Comparison of ENCODE assay signal across 1 cellular context in genomic region chr2:197434541-197435513, GRCh38.
A peak's percentile ranks its signal among the peaks of the same experiment; 100 is the strongest.
TF ChIP-seq lines count a peak whose summit lies in the region.

SF3B1 (minus strand) TSS chr2:197435028; CDS start chr2:197434999, 29 bp downstream.

TF ChIP-seq in HepG2, 621 proteins besides CTCF, POLR2A, EP300 and RAD21 (continued from another document and continues in another):
- TF ChIP-seq, protein P1, sequence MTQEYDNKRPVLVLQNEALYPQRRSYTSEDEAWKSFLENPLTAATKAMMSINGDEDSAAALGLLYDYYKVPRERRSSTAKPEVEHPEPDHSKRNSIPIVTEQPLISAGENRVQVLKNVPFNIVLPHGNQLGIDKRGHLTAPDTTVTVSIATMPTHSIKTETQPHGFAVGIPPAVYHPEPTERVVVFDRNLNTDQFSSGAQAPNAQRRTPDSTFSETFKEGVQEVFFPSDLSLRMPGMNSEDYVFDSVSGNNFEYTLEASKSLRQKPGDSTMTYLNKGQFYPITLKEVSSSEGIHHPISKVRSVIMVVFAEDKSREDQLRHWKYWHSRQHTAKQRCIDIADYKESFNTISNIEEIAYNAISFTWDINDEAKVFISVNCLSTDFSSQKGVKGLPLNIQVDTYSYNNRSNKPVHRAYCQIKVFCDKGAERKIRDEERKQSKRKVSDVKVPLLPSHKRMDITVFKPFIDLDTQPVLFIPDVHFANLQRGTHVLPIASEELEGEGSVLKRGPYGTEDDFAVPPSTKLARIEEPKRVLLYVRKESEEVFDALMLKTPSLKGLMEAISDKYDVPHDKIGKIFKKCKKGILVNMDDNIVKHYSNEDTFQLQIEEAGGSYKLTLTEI (CRISPR knock-in tag; conservative IDR thresholded peaks at IDR 0.05): no peak
- TF ChIP-seq ARNT2 (CRISPR knock-in tag; IDR thresholded peaks at IDR 0.05; ENCODE audit: low read depth) (peak; percentile 67), GATA4 (IDR thresholded peaks at IDR 0.05; ENCODE audit: borderline replicate concordance, low read depth) (peak; percentile 51), SIX1 (CRISPR knock-in tag; IDR thresholded peaks at IDR 0.05; ENCODE audit: borderline replicate concordance) (no peak), ZBTB42 (CRISPR knock-in tag; IDR thresholded peaks at IDR 0.05) (peak; percentile 76; the same call in 1 of the 2 replicates), ZC3H13 (CRISPR knock-in tag; IDR thresholded peaks at IDR 0.05) (peak; percentile 43; the same call in 1 of the 2 replicates), EEA1 (CRISPR knock-in tag; IDR thresholded peaks at IDR 0.05; ENCODE audit: borderline replicate concordance) (no peak), HNRNPH1 (optimal IDR thresholded peaks at IDR 0.05; ENCODE audit: low read depth, low read length) (peak; percentile 97), TAF15 (IDR thresholded peaks at IDR 0.05; ENCODE audit: low read depth, low read length, poor library complexity, severe bottlenecking) (peak; percentile 76), ZNF775 (CRISPR knock-in tag; IDR thresholded peaks at IDR 0.05; ENCODE audit: borderline replicate concordance) (0 out of 2 replicates have a peak, but pooled peaks have one; percentile 8), ZNF562 (CRISPR knock-in tag; IDR thresholded peaks at IDR 0.05; ENCODE audit: borderline replicate concordance) (no peak), MAFK (conservative IDR thresholded peaks at IDR 0.05 in 1 of 2, IDR thresholded peaks at IDR 0.05 in 1 of 2; ENCODE audit: low read length in 2 of 2) (peak in 1 of 2 experiments; percentile 23; a peak in 1 of 4 replicates), SKI (IDR thresholded peaks at IDR 0.05; ENCODE audit: partially characterized antibody) (peak; percentile 35), BRCA1 (CRISPR knock-in tag; IDR thresholded peaks at IDR 0.05) (no peak), PAX8 (CRISPR knock-in tag; IDR thresholded peaks at IDR 0.05; ENCODE audit: borderline replicate concordance) (peak; percentile 20; the same call in 1 of the 2 replicates), ZNF776 (CRISPR knock-in tag; IDR thresholded peaks at IDR 0.05) (peak; percentile 85), KDM6A (CRISPR knock-in tag; IDR thresholded peaks at IDR 0.05; ENCODE audit: low read depth) (no peak; the same call in 1 of the 2 replicates), ZNF546 (CRISPR knock-in tag; conservative IDR thresholded peaks at IDR 0.05) (peak; percentile 35; the same call in 1 of the 2 replicates), MATR3 (CRISPR knock-in tag; IDR thresholded peaks at IDR 0.05) (no peak), ZGPAT (CRISPR knock-in tag; IDR thresholded peaks at IDR 0.05) (peak; percentile 92), ZNF841 (CRISPR knock-in tag; IDR thresholded peaks at IDR 0.05; ENCODE audit: borderline replicate concordance) (no peak), NR2F6 (IDR thresholded peaks at IDR 0.05) (peak; percentile 30), NR2F6 (CRISPR knock-in tag; IDR thresholded peaks at IDR 0.05) (peak; percentile 57; the same call in 1 of the 2 replicates), MTF2 (CRISPR knock-in tag; IDR thresholded peaks at IDR 0.05; ENCODE audit: borderline replicate concordance) (no peak), THAP11 (CRISPR knock-in tag; IDR thresholded peaks at IDR 0.05) (peak; percentile 91), NCOA5 (CRISPR knock-in tag; IDR thresholded peaks at IDR 0.05) (no peak), BRD4 (CRISPR knock-in tag; IDR thresholded peaks at IDR 0.05) (peak; percentile 56), ZNF543 (CRISPR knock-in tag; IDR thresholded peaks at IDR 0.05) (peak; percentile 85; the same call in 1 of the 2 replicates), ZNF441 (CRISPR knock-in tag; IDR thresholded peaks at IDR 0.05; ENCODE audit: borderline replicate concordance) (peak; percentile 57; the same call in 1 of the 2 replicates), THYN1 (CRISPR knock-in tag; IDR thresholded peaks at IDR 0.05; ENCODE audit: borderline replicate concordance, low read depth) (no peak; the same call in 1 of the 2 replicates), ZBTB4 (CRISPR knock-in tag; IDR thresholded peaks at IDR 0.05; ENCODE audit: borderline replicate concordance) (peak; percentile 78; the same call in 1 of the 2 replicates), ZNF451 (CRISPR knock-in tag; IDR thresholded peaks at IDR 0.05) (peak; percentile 51; the same call in 1 of the 2 replicates), ADNP (CRISPR knock-in tag; IDR thresholded peaks at IDR 0.05) (no peak), KMT2B (CRISPR knock-in tag; IDR thresholded peaks at IDR 0.05) (peak; percentile 96), RXRB (CRISPR knock-in tag; IDR thresholded peaks at IDR 0.05; ENCODE audit: borderline replicate concordance) (peak; percentile 85), ZNF788 (CRISPR knock-in tag; IDR thresholded peaks at IDR 0.05; ENCODE audit: borderline replicate concordance) (peak; percentile 91; the same call in 1 of the 2 replicates), ZNF292 (CRISPR knock-in tag; IDR thresholded peaks at IDR 0.05; ENCODE audit: borderline replicate concordance, low read depth) (no peak), ZNF256 (CRISPR knock-in tag; conservative IDR thresholded peaks at IDR 0.05) (no peak), ZNF75D (CRISPR knock-in tag; IDR thresholded peaks at IDR 0.05; ENCODE audit: borderline replicate concordance) (0 out of 2 replicates have a peak, but pooled peaks have one; percentile 61), ZNF484 (CRISPR knock-in tag; IDR thresholded peaks at IDR 0.05; ENCODE audit: borderline replicate concordance, low read depth) (no peak), ZNF33B (CRISPR knock-in tag; IDR thresholded peaks at IDR 0.05) (peak; percentile 55), RERE (CRISPR knock-in tag; IDR thresholded peaks at IDR 0.05; ENCODE audit: low read depth) (no peak), ELF4 (CRISPR knock-in tag; IDR thresholded peaks at IDR 0.05; ENCODE audit: borderline replicate concordance) (no peak), SCMH1 (CRISPR knock-in tag; IDR thresholded peaks at IDR 0.05; ENCODE audit: borderline replicate concordance) (no peak)
- TF ChIP-seq, protein P2, sequence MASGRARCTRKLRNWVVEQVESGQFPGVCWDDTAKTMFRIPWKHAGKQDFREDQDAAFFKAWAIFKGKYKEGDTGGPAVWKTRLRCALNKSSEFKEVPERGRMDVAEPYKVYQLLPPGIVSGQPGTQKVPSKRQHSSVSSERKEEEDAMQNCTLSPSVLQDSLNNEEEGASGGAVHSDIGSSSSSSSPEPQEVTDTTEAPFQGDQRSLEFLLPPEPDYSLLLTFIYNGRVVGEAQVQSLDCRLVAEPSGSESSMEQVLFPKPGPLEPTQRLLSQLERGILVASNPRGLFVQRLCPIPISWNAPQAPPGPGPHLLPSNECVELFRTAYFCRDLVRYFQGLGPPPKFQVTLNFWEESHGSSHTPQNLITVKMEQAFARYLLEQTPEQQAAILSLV (CRISPR knock-in tag; IDR thresholded peaks at IDR 0.05; ENCODE audit: borderline replicate concordance): peak; percentile 58; the same call in 1 of the 2 replicates
- TF ChIP-seq, protein P3, sequence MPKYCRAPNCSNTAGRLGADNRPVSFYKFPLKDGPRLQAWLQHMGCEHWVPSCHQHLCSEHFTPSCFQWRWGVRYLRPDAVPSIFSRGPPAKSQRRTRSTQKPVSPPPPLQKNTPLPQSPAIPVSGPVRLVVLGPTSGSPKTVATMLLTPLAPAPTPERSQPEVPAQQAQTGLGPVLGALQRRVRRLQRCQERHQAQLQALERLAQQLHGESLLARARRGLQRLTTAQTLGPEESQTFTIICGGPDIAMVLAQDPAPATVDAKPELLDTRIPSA (CRISPR knock-in tag; IDR thresholded peaks at IDR 0.05; ENCODE audit: borderline replicate concordance): 0 out of 2 replicates have a peak, but pooled peaks have one; percentile 43
- TF ChIP-seq, protein P4, sequence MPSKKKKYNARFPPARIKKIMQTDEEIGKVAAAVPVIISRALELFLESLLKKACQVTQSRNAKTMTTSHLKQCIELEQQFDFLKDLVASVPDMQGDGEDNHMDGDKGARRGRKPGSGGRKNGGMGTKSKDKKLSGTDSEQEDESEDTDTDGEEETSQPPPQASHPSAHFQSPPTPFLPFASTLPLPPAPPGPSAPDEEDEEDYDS (CRISPR knock-in tag; IDR thresholded peaks at IDR 0.05): peak; percentile 100
- TF ChIP-seq, protein P5, sequence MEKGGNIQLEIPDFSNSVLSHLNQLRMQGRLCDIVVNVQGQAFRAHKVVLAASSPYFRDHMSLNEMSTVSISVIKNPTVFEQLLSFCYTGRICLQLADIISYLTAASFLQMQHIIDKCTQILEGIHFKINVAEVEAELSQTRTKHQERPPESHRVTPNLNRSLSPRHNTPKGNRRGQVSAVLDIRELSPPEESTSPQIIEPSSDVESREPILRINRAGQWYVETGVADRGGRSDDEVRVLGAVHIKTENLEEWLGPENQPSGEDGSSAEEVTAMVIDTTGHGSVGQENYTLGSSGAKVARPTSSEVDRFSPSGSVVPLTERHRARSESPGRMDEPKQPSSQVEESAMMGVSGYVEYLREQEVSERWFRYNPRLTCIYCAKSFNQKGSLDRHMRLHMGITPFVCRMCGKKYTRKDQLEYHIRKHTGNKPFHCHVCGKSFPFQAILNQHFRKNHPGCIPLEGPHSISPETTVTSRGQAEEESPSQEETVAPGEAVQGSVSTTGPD (CRISPR knock-in tag; IDR thresholded peaks at IDR 0.05): 0 out of 2 replicates have a peak, but pooled peaks have one; percentile 41
- TF ChIP-seq, protein P6, sequence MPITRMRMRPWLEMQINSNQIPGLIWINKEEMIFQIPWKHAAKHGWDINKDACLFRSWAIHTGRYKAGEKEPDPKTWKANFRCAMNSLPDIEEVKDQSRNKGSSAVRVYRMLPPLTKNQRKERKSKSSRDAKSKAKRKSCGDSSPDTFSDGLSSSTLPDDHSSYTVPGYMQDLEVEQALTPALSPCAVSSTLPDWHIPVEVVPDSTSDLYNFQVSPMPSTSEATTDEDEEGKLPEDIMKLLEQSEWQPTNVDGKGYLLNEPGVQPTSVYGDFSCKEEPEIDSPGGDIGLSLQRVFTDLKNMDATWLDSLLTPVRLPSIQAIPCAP (CRISPR knock-in tag; IDR thresholded peaks at IDR 0.05; ENCODE audit: low read depth): peak; percentile 94
